12 cellular contexts compared by ENCODE assay signal in genomic region chr3:110180733-110181132, GRCh38.
DNase-seq lines count a peak whose midpoint lies in the region; ATAC-seq and TF ChIP-seq lines count a peak whose summit lies in the region.
"Had no signal": no experiment of that assay in that cellular context is flagged by ENCODE, and none has a peak within 500 bp of the region (broad histone marks: within the 10 kb centered on the region; RNA-seq: fewer than 3 reads in every experiment).

No MANE protein-coding gene starts in this region.

- ATAC-seq in GM23338 (no peak), HG03521 (IDR thresholded peaks at IDR 0.05; ENCODE audit: unreplicated experiment) (no peak)

- no peak for TF ChIP-seq POLR2A in testis (IDR thresholded peaks at IDR 0.05)

- H3K36me3 ChIP-seq in GM23338 (ENCODE audit: insufficient read depth) (no peaks in the 10 kb centered on the region), testis (ENCODE audit: low read depth, missing control alignments) (no peaks in the 10 kb centered on the region)
- H3K36me3 ChIP-seq: SJSA1, stomach had no signal

- WGBS in testis, 2 donors: 35 to 44% methylated on average over 4 of the region's 4 CpGs

- H3K27me3 ChIP-seq in GM23338 (ENCODE audit: insufficient read depth) (no peaks in the 10 kb centered on the region), testis (no peaks in the 10 kb centered on the region)
- H3K27me3 ChIP-seq: SJSA1, stomach had no signal

- no peaks in the 10 kb centered on the region for H3F3A ChIP-seq in GM23338 (replicated peaks; ENCODE audit: low read depth)

- H3K9me3 Mint-ChIP-seq in GM23338: no peaks in the 10 kb centered on the region
- H3K9me3 Mint-ChIP-seq in endothelial cell (ENCODE audit: unreplicated experiment): no peaks in the 10 kb centered on the region

- H3K36me3 Mint-ChIP-seq in GM23338 (ENCODE audit: low read depth): no peaks in the 10 kb centered on the region
- H3K36me3 Mint-ChIP-seq in endothelial cell (ENCODE audit: low read depth, unreplicated experiment): no peaks in the 10 kb centered on the region

- H4K20me1 ChIP-seq in GM23338 (replicated peaks; ENCODE audit: insufficient read depth): no peaks in the 10 kb centered on the region

- H3K9me3 ChIP-seq in testis: no peaks in the 10 kb centered on the region
- H3K9me3 ChIP-seq: SJSA1, stomach had no signal

- no peak overlapping the region for H3K27ac Mint-ChIP-seq in GM23338
- H3K27ac Mint-ChIP-seq in endothelial cell (ENCODE audit: unreplicated experiment): no peak overlapping the region

- H3K27me3 Mint-ChIP-seq in GM23338 (ENCODE audit: insufficient read depth, low read depth, poor library complexity): no peaks in the 10 kb centered on the region
- H3K27me3 Mint-ChIP-seq in endothelial cell (ENCODE audit: unreplicated experiment): no peaks in the 10 kb centered on the region

- H3K79me2 ChIP-seq in GM23338 (replicated peaks; ENCODE audit: insufficient read depth): no peaks in the 10 kb centered on the region

- H2AFZ ChIP-seq in GM23338: peak overlapping the region; percentile 77; the same call in 1 of the 2 replicates

- H3K4me2 ChIP-seq in GM23338: no peak overlapping the region

- TF ChIP-seq CTCF in GM23338 (conservative IDR thresholded peaks at IDR 0.05; ENCODE audit: low read depth in 2 of 2) (peak in 1 of 2 experiments; percentile 10; a peak in 1 of 4 replicates), testis (IDR thresholded peaks at IDR 0.05) (no peak), endothelial cell (IDR thresholded peaks at IDR 0.05; ENCODE audit: unreplicated experiment) (no peak)

- H3K27ac ChIP-seq in GM23338 (ENCODE audit: low read depth) (no peak overlapping the region), testis (no peak overlapping the region)
- H3K27ac ChIP-seq: SJSA1 had no signal

- H3K4me1 ChIP-seq in GM23338 (ENCODE audit: insufficient read depth) (no peaks in the 10 kb centered on the region), testis (no peaks in the 10 kb centered on the region)
- H3K4me1 ChIP-seq: SJSA1 had no signal

- DNase-seq in GM23338 (ENCODE audit: low spot score) (no peak), brain pericyte (ENCODE audit: low read depth, low spot score) (peak; percentile 13), inferior parietal cortex (ENCODE audit: extremely low spot score) (peak; percentile 28), testis (peak; percentile 42), NCI-H2029 (lab: John Stamatoyannopoulos, UW) (no peak), endothelial cell (ENCODE audit: low spot score) (no peak)
- DNase-seq: COR-L47, NCI-H1417, NCI-H524, stomach had no signal

- H3K4me3 ChIP-seq in GM23338: no peak overlapping the region
- no peak overlapping the region for H3K4me3 ChIP-seq in testis
- H3K4me3 ChIP-seq: SJSA1, stomach had no signal

- H3K9me2 ChIP-seq in GM23338 (ENCODE audit: insufficient read depth): no peaks in the 10 kb centered on the region

- H3K4me1 Mint-ChIP-seq in GM23338: no peaks in the 10 kb centered on the region; the same call in 1 of the 3 replicates
- no peaks in the 10 kb centered on the region for H3K4me1 Mint-ChIP-seq in endothelial cell (ENCODE audit: unreplicated experiment)

- intact Hi-C loops in testis (cut with DNase I; ENCODE audit: low total_unique reads): no loop called here

- H3K4me3 Mint-ChIP-seq in GM23338: no peak overlapping the region
- no peak overlapping the region for H3K4me3 Mint-ChIP-seq in endothelial cell (ENCODE audit: unreplicated experiment)

TF ChIP-seq in GM23338, 12 proteins besides CTCF, POLR2A, EP300 and RAD21:
- TF ChIP-seq CREB1 (CRISPR knock-in tag; IDR thresholded peaks at IDR 0.05; ENCODE audit: low read depth) (no peak), REST (IDR thresholded peaks at IDR 0.05; ENCODE audit: unreplicated experiment) (no peak), NANOG (IDR thresholded peaks at IDR 0.05; ENCODE audit: borderline replicate concordance) (no peak), POLR2AphosphoS5 (IDR thresholded peaks at IDR 0.05; ENCODE audit: low read depth) (no peak), JUNB (IDR thresholded peaks at IDR 0.05; ENCODE audit: unreplicated experiment) (no peak), ZNF114 (CRISPR knock-in tag; IDR thresholded peaks at IDR 0.05) (no peak), ZNF462 (CRISPR knock-in tag; IDR thresholded peaks at IDR 0.05) (no peak)

Comparison
In these comparisons a context has a peak if more than half of its experiments do, and no peak if none do; other contexts are left out.
1. DNase-seq: peak in brain pericyte (single experiment), inferior parietal cortex (single experiment) and testis (single experiment); none in GM23338 (single experiment), NCI-H2029 (single experiment) and endothelial cell (single experiment).